21 cellular contexts compared by ENCODE assay signal in the genomic region with DNA sequence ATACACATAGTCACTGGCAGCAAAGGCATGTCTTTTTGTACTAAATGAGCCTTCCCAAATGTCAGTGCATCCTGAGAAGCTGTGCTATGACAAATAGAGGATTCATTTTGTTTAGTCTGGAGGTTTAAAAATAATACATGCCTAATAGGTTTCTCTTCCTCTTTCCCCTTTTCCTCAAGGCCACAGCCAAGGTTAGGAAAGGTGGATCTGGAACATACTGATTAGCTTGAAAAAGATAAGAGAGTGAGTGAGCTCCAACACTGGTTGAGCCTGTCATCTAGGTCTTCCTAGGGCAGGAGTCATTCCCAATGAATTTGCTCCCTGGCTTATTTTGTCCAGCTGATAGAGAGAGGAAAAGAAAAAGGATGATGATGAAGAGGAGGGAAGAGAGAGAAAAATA.
"Had no signal": no experiment of that assay in that cellular context is flagged by ENCODE, and none has a peak within 500 bp of the region (broad histone marks: within the 10 kb centered on the region; RNA-seq: fewer than 3 reads in every experiment).

No MANE protein-coding gene starts in this region.

- H3K27me3 Mint-ChIP-seq: activated CD4-positive, alpha-beta memory T cell treated with anti-CD3 and anti-CD28 coated beads, Interleukin-2, amount 10 ng/mL, durations not matched to agents 7 days and 5 days; activated CD4-positive, alpha-beta T cell treated with anti-CD3 and anti-CD28 coated beads for 36 hours; activated CD8-positive, alpha-beta memory T cell treated with anti-CD3 and anti-CD28 coated beads, Interleukin-2, amount 10 ng/mL, durations not matched to agents 7 days and 5 days had no signal

- H3K27me3 ChIP-seq: colonic mucosa, spleen had no signal

- H3K36me3 Mint-ChIP-seq: brain; stimulated activated naive B cell treated with anti-CD40 and anti-IgM and Interleukin-4, amounts not matched to agents 10 μg/mL and 1 μg/mL and 100 μg/mL, for 72 hours; WTC11 had no signal

- H3K4me3 ChIP-seq: colonic mucosa, spleen, thoracic aorta, upper lobe of right lung had no signal

- H3K4me3 Mint-ChIP-seq: activated CD4-positive, alpha-beta memory T cell treated with anti-CD3 and anti-CD28 coated beads, Interleukin-2, amount 10 ng/mL, durations not matched to agents 7 days and 5 days; activated CD4-positive, alpha-beta T cell treated with anti-CD3 and anti-CD28 coated beads for 36 hours; activated naive CD4-positive, alpha-beta T cell treated with anti-CD3 and anti-CD28 coated beads, Interleukin-2, amount 10 ng/mL, durations not matched to agents 7 days and 5 days; activated naive CD8-positive, alpha-beta T cell treated with anti-CD3 and anti-CD28 coated beads, Interleukin-2, amount 50 U/mL, for 24 hours; neural crest cell; stimulated activated naive B cell treated with anti-CD40 and anti-IgM and Interleukin-4, amounts not matched to agents 10 μg/mL and 1 μg/mL and 100 μg/mL, for 72 hours; WTC11 had no signal

- H3K36me3 ChIP-seq: colonic mucosa, spleen, thoracic aorta, upper lobe of right lung had no signal

- H3K27ac Mint-ChIP-seq: activated CD4-positive, alpha-beta T cell treated with anti-CD3 and anti-CD28 coated beads for 36 hours had no signal

- H3K9me3 Mint-ChIP-seq: neural crest cell; stimulated activated naive B cell treated with anti-CD40 and anti-IgM and Interleukin-4, amounts not matched to agents 10 μg/mL and 1 μg/mL and 100 μg/mL, for 72 hours; WTC11 had no signal

- H3K4me1 ChIP-seq: colonic mucosa, upper lobe of right lung had no signal

- ATAC-seq: activated CD4-positive, alpha-beta T cell treated with anti-CD3 and anti-CD28 coated beads for 36 hours; activated naive CD8-positive, alpha-beta T cell treated with anti-CD3 and anti-CD28 coated beads, Interleukin-2, amount 50 U/mL, for 24 hours; left lobe of liver; stimulated activated naive B cell treated with anti-CD40 and anti-IgM and Interleukin-4, amounts not matched to agents 10 μg/mL and 1 μg/mL and 100 μg/mL, for 72 hours; upper lobe of right lung had no signal

- H3K27ac ChIP-seq: colonic mucosa, thoracic aorta, upper lobe of right lung had no signal

- DNase-seq: activated CD4-positive, alpha-beta memory T cell treated with anti-CD3 and anti-CD28 coated beads, Interleukin-2, amount 10 ng/mL, durations not matched to agents 7 days and 5 days; activated CD4-positive, alpha-beta T cell treated with anti-CD3 and anti-CD28 coated beads for 36 hours; activated CD8-positive, alpha-beta memory T cell treated with anti-CD3 and anti-CD28 coated beads, Interleukin-2, amount 10 ng/mL, durations not matched to agents 7 days and 5 days; activated effector memory CD4-positive, alpha-beta T cell treated with Interleukin-2 at 50 U/mL for 16 hours; activated naive CD4-positive, alpha-beta T cell treated with anti-CD3 and anti-CD28 coated beads, Interleukin-2, amount 10 ng/mL, durations not matched to agents 7 days and 5 days; activated naive CD8-positive, alpha-beta T cell treated with anti-CD3 and anti-CD28 coated beads, Interleukin-2, amount 50 U/mL, for 24 hours; activated T-cell treated with anti-CD3 and anti-CD28 coated beads, Interleukin-2, amount 50 U/mL, for 1 hour; central memory CD4-positive, alpha-beta T cell; colonic mucosa; kidney; mammary epithelial cell; retina; spleen; stimulated activated CD4-positive, alpha-beta T cell treated with anti-CD3 and anti-CD28 coated beads, Interleukin-4, amount 100 ng/mL, for 4 hours; stimulated activated naive B cell treated with anti-CD40 and anti-IgM and Interleukin-4, amounts not matched to agents 10 μg/mL and 1 μg/mL and 100 μg/mL, for 72 hours; upper lobe of right lung had no signal

- H3K9me3 ChIP-seq: colonic mucosa, spleen, thoracic aorta, upper lobe of right lung had no signal
